Comparison of ENCODE assay signal across 1 cellular context in genomic region chr2:240624011-240624949, GRCh38.
A peak's percentile ranks its signal among the peaks of the same experiment; 100 is the strongest.
TF ChIP-seq lines count a peak whose summit lies in the region.

No MANE protein-coding gene starts in this region.

TF ChIP-seq in HepG2, 621 proteins besides CTCF, POLR2A, EP300 and RAD21 (continued from another document and continues in another):
- TF ChIP-seq, protein P1, sequence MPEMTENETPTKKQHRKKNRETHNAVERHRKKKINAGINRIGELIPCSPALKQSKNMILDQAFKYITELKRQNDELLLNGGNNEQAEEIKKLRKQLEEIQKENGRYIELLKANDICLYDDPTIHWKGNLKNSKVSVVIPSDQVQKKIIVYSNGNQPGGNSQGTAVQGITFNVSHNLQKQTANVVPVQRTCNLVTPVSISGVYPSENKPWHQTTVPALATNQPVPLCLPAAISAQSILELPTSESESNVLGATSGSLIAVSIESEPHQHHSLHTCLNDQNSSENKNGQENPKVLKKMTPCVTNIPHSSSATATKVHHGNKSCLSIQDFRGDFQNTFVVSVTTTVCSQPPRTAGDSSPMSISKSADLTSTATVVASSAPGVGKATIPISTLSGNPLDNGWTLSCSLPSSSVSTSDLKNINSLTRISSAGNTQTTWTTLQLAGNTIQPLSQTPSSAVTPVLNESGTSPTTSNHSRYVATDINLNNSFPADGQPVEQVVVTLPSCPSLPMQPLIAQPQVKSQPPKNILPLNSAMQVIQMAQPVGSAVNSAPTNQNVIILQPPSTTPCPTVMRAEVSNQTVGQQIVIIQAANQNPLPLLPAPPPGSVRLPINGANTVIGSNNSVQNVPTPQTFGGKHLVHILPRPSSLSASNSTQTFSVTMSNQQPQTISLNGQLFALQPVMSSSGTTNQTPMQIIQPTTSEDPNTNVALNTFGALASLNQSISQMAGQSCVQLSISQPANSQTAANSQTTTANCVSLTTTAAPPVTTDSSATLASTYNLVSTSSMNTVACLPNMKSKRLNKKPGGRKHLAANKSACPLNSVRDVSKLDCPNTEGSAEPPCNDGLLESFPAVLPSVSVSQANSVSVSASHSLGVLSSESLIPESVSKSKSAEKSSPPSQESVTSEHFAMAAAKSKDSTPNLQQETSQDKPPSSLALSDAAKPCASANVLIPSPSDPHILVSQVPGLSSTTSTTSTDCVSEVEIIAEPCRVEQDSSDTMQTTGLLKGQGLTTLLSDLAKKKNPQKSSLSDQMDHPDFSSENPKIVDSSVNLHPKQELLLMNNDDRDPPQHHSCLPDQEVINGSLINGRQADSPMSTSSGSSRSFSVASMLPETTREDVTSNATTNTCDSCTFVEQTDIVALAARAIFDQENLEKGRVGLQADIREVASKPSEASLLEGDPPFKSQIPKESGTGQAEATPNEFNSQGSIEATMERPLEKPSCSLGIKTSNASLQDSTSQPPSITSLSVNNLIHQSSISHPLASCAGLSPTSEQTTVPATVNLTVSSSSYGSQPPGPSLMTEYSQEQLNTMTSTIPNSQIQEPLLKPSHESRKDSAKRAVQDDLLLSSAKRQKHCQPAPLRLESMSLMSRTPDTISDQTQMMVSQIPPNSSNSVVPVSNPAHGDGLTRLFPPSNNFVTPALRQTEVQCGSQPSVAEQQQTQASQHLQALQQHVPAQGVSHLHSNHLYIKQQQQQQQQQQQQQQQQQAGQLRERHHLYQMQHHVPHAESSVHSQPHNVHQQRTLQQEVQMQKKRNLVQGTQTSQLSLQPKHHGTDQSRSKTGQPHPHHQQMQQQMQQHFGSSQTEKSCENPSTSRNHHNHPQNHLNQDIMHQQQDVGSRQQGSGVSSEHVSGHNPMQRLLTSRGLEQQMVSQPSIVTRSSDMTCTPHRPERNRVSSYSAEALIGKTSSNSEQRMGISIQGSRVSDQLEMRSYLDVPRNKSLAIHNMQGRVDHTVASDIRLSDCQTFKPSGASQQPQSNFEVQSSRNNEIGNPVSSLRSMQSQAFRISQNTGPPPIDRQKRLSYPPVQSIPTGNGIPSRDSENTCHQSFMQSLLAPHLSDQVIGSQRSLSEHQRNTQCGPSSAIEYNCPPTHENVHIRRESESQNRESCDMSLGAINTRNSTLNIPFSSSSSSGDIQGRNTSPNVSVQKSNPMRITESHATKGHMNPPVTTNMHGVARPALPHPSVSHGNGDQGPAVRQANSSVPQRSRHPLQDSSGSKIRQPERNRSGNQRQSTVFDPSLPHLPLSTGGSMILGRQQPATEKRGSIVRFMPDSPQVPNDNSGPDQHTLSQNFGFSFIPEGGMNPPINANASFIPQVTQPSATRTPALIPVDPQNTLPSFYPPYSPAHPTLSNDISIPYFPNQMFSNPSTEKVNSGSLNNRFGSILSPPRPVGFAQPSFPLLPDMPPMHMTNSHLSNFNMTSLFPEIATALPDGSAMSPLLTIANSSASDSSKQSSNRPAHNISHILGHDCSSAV (CRISPR knock-in tag; IDR thresholded peaks at IDR 0.05; ENCODE audit: borderline replicate concordance) = no peak
- TF ChIP-seq MEF2D (CRISPR knock-in tag; IDR thresholded peaks at IDR 0.05) (no peak), RBM22 (optimal IDR thresholded peaks at IDR 0.05; ENCODE audit: low read length) (peak; percentile 4), SRSF4 (IDR thresholded peaks at IDR 0.05; ENCODE audit: low read depth, low read length, poor library complexity, severe bottlenecking) (no peak), ZBTB38 (CRISPR knock-in tag; IDR thresholded peaks at IDR 0.05) (peak; percentile 39; the same call in 1 of the 2 replicates), AGO2 (optimal IDR thresholded peaks at IDR 0.05; ENCODE audit: low read depth, low read length) (peak; percentile 92), ZNF646 (CRISPR knock-in tag; IDR thresholded peaks at IDR 0.05) (no peak), ZNF10 (CRISPR knock-in tag; IDR thresholded peaks at IDR 0.05; ENCODE audit: borderline replicate concordance, low read depth) (no peak), BHLHE40 (IDR thresholded peaks at IDR 0.05; ENCODE audit: low read length) (peak; percentile 68; the same call in 1 of the 2 replicates), CEBPG (CRISPR knock-in tag; IDR thresholded peaks at IDR 0.05) (no peak), GZF1 (CRISPR knock-in tag; IDR thresholded peaks at IDR 0.05) (no peak), ZNF543 (CRISPR knock-in tag; IDR thresholded peaks at IDR 0.05) (0 out of 2 replicates have a peak, but pooled peaks have one; percentile 24), ZNF431 (CRISPR knock-in tag; IDR thresholded peaks at IDR 0.05; ENCODE audit: borderline replicate concordance, low read depth) (no peak), ZFP90 (CRISPR knock-in tag; IDR thresholded peaks at IDR 0.05; ENCODE audit: borderline replicate concordance) (no peak), CAMTA2 (CRISPR knock-in tag; IDR thresholded peaks at IDR 0.05; ENCODE audit: borderline replicate concordance) (0 out of 2 replicates have a peak, but pooled peaks have one; percentile 51), NFIB (CRISPR knock-in tag; IDR thresholded peaks at IDR 0.05; ENCODE audit: borderline replicate concordance) (0 out of 2 replicates have a peak, but pooled peaks have one; percentile 32), MIXL1 (CRISPR knock-in tag; IDR thresholded peaks at IDR 0.05) (no peak), ZNF644 (CRISPR knock-in tag; IDR thresholded peaks at IDR 0.05; ENCODE audit: low read depth) (no peak), ZNF24 (IDR thresholded peaks at IDR 0.05) (no peak), MYC (CRISPR knock-in tag; IDR thresholded peaks at IDR 0.05; ENCODE audit: borderline replicate concordance) (0 out of 2 replicates have a peak, but pooled peaks have one; percentile 11), ZNF12 (CRISPR knock-in tag; IDR thresholded peaks at IDR 0.05) (no peak), KDM4B (CRISPR knock-in tag; IDR thresholded peaks at IDR 0.05) (no peak)
- TF ChIP-seq, protein P2, sequence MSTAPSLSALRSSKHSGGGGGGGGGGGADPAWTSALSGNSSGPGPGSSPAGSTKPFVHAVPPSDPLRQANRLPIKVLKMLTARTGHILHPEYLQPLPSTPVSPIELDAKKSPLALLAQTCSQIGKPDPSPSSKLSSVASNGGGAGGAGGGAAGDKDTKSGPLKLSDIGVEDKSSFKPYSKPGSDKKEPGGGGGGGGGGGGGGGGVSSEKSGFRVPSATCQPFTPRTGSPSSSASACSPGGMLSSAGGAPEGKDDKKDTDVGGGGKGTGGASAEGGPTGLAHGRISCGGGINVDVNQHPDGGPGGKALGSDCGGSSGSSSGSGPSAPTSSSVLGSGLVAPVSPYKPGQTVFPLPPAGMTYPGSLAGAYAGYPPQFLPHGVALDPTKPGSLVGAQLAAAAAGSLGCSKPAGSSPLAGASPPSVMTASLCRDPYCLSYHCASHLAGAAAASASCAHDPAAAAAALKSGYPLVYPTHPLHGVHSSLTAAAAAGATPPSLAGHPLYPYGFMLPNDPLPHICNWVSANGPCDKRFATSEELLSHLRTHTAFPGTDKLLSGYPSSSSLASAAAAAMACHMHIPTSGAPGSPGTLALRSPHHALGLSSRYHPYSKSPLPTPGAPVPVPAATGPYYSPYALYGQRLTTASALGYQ (CRISPR knock-in tag; IDR thresholded peaks at IDR 0.05) = no peak
- TF ChIP-seq, protein P3, sequence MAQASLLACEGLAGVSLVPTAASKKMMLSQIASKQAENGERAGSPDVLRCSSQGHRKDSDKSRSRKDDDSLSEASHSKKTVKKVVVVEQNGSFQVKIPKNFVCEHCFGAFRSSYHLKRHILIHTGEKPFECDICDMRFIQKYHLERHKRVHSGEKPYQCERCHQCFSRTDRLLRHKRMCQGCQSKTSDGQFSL (CRISPR knock-in tag; IDR thresholded peaks at IDR 0.05) = peak; percentile 44
- TF ChIP-seq, protein P4, sequence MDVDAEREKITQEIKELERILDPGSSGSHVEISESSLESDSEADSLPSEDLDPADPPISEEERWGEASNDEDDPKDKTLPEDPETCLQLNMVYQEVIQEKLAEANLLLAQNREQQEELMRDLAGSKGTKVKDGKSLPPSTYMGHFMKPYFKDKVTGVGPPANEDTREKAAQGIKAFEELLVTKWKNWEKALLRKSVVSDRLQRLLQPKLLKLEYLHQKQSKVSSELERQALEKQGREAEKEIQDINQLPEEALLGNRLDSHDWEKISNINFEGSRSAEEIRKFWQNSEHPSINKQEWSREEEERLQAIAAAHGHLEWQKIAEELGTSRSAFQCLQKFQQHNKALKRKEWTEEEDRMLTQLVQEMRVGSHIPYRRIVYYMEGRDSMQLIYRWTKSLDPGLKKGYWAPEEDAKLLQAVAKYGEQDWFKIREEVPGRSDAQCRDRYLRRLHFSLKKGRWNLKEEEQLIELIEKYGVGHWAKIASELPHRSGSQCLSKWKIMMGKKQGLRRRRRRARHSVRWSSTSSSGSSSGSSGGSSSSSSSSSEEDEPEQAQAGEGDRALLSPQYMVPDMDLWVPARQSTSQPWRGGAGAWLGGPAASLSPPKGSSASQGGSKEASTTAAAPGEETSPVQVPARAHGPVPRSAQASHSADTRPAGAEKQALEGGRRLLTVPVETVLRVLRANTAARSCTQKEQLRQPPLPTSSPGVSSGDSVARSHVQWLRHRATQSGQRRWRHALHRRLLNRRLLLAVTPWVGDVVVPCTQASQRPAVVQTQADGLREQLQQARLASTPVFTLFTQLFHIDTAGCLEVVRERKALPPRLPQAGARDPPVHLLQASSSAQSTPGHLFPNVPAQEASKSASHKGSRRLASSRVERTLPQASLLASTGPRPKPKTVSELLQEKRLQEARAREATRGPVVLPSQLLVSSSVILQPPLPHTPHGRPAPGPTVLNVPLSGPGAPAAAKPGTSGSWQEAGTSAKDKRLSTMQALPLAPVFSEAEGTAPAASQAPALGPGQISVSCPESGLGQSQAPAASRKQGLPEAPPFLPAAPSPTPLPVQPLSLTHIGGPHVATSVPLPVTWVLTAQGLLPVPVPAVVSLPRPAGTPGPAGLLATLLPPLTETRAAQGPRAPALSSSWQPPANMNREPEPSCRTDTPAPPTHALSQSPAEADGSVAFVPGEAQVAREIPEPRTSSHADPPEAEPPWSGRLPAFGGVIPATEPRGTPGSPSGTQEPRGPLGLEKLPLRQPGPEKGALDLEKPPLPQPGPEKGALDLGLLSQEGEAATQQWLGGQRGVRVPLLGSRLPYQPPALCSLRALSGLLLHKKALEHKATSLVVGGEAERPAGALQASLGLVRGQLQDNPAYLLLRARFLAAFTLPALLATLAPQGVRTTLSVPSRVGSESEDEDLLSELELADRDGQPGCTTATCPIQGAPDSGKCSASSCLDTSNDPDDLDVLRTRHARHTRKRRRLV (CRISPR knock-in tag; IDR thresholded peaks at IDR 0.05) = no peak
- TF ChIP-seq, protein P5, sequence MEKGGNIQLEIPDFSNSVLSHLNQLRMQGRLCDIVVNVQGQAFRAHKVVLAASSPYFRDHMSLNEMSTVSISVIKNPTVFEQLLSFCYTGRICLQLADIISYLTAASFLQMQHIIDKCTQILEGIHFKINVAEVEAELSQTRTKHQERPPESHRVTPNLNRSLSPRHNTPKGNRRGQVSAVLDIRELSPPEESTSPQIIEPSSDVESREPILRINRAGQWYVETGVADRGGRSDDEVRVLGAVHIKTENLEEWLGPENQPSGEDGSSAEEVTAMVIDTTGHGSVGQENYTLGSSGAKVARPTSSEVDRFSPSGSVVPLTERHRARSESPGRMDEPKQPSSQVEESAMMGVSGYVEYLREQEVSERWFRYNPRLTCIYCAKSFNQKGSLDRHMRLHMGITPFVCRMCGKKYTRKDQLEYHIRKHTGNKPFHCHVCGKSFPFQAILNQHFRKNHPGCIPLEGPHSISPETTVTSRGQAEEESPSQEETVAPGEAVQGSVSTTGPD (CRISPR knock-in tag; IDR thresholded peaks at IDR 0.05) = no peak
- TF ChIP-seq, protein P6, sequence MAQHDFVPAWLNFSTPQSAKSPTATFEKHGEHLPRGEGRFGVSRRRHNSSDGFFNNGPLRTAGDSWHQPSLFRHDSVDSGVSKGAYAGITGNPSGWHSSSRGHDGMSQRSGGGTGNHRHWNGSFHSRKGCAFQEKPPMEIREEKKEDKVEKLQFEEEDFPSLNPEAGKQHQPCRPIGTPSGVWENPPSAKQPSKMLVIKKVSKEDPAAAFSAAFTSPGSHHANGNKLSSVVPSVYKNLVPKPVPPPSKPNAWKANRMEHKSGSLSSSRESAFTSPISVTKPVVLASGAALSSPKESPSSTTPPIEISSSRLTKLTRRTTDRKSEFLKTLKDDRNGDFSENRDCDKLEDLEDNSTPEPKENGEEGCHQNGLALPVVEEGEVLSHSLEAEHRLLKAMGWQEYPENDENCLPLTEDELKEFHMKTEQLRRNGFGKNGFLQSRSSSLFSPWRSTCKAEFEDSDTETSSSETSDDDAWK (CRISPR knock-in tag; IDR thresholded peaks at IDR 0.05) = no peak
